ENCODE assay signal across 7 cellular contexts in genomic region chr19:1513492-1514294, GRCh38. TPM values are rescaled to one million over a fixed set of nuclear protein-coding genes. Genes with fewer than 3 reads are reported as not detected.
DNase-seq lines count a peak whose midpoint lies in the region; ATAC-seq and TF ChIP-seq lines count a peak whose summit lies in the region.

No MANE protein-coding gene starts in this region.

- WGBS in H9 (ENCODE audit: extremely low coverage, insufficient read length, low lambda C conversion rate), result no CpG with 5 or more reads among the region's 53 CpGs

- no peaks in the 10 kb centered on the region for H3K9me3 ChIP-seq in H9 (ENCODE audit: control insufficient read depth, low read depth, low read length)
- H3K9me3 ChIP-seq in SK-N-MC (ENCODE audit: low read depth, low read length), result no peaks in the 10 kb centered on the region

- H2BK15ac ChIP-seq in H9 (ENCODE audit: low read depth, low read length), result no peak overlapping the region

- no peak overlapping the region for H3K27ac Mint-ChIP-seq in H9
- no peak overlapping the region for H3K27ac Mint-ChIP-seq in activated naive CD4-positive, alpha-beta T cell treated with anti-CD3 and anti-CD28 coated beads, Interleukin-2, amount 50 U/mL, for 72 hours

- H3K4me1 Mint-ChIP-seq in H9, result peaks cover 13 to 14% of the 10 kb centered on the region in 2 experiments

- no peak overlapping the region for H3K4ac ChIP-seq in H9 (ENCODE audit: low read depth, low read length)

- no peak overlapping the region for H3K23ac ChIP-seq in H9 (ENCODE audit: insufficient read length, low read depth, low read length)

- no peak overlapping the region for H3K27ac ChIP-seq in H9 (ENCODE audit: insufficient read length, low read depth, low read length)
- no peak overlapping the region for H3K27ac ChIP-seq in SK-N-MC

- H3K4me3 ChIP-seq in SK-N-MC, result peak overlapping the region; percentile 59

- peak overlapping the region in 1 of 2 experiments; percentile 51; a peak in 1 of 5 replicates for H3K4me3 Mint-ChIP-seq in H9

- no peaks in the 10 kb centered on the region for H3K4me1 ChIP-seq in H9 (ENCODE audit: insufficient read depth, low read length)

- no peaks in the 10 kb centered on the region for H3K23me2 ChIP-seq in H9 (ENCODE audit: insufficient read length, low read depth, low read length, poor library complexity, severe bottlenecking)

- H2BK120ac ChIP-seq in H9 (ENCODE audit: low read depth, low read length, poor library complexity, severe bottlenecking), result no peak overlapping the region

- H3K79me1 ChIP-seq in H9 (ENCODE audit: insufficient read depth, low read depth, low read length, poor library complexity, severe bottlenecking), result no peaks in the 10 kb centered on the region

- H2AK5ac ChIP-seq in H9 (ENCODE audit: insufficient read length, low read length), result no peak overlapping the region

- no peak overlapping the region for H3K18ac ChIP-seq in H9 (ENCODE audit: insufficient read length, low read depth, low read length)

- no peak overlapping the region for H3K4me2 ChIP-seq in H9 (ENCODE audit: insufficient read depth, insufficient read length, low read length)

- no peak overlapping the region for H4K5ac ChIP-seq in H9 (ENCODE audit: insufficient read length, low read depth, low read length)

- TF ChIP-seq CTCF in H9 (conservative IDR thresholded peaks at IDR 0.05), result peak; percentile 80

- no peaks in the 10 kb centered on the region for H4K20me1 ChIP-seq in H9 (ENCODE audit: control insufficient read depth, insufficient read depth, insufficient read length)

- H2BK20ac ChIP-seq in H9 (ENCODE audit: low read depth, low read length, poor library complexity, severe bottlenecking), result no peak overlapping the region

- H3K36me3 Mint-ChIP-seq in H9 (ENCODE audit: insufficient read depth in 1 of 3, low read depth in 3 of 3), result no peaks in the 10 kb centered on the region
- H3K36me3 Mint-ChIP-seq in activated naive CD4-positive, alpha-beta T cell treated with anti-CD3 and anti-CD28 coated beads, Interleukin-2, amount 50 U/mL, for 72 hours, result no peaks in the 10 kb centered on the region

- H2BK5ac ChIP-seq in H9 (ENCODE audit: insufficient read length, low read length), result no peak overlapping the region

- H3K79me2 ChIP-seq in H9 (ENCODE audit: insufficient read depth, low read length), result no peaks in the 10 kb centered on the region

- H3K9ac ChIP-seq in H9 (ENCODE audit: extremely low read depth, insufficient read length, low read length) (no peak overlapping the region), SK-N-MC (ENCODE audit: insufficient read length) (no peak overlapping the region)

- no peak overlapping the region for H3K14ac ChIP-seq in H9 (ENCODE audit: insufficient read depth, low read length)

- H4K91ac ChIP-seq in H9 (ENCODE audit: insufficient read length, low read depth, low read length), result no peak overlapping the region

- no peak overlapping the region for H4K8ac ChIP-seq in H9 (replicated peaks; ENCODE audit: insufficient read length, low read depth, low read length)

- H3T11ph ChIP-seq in H9 (ENCODE audit: low read length), result no peak overlapping the region

- peaks cover 0 to 10% of the 10 kb centered on the region in 2 experiments; a peak in 1 of 5 replicates for H3K9me3 Mint-ChIP-seq in H9
- H3K9me3 Mint-ChIP-seq in activated naive CD4-positive, alpha-beta T cell treated with anti-CD3 and anti-CD28 coated beads, Interleukin-2, amount 50 U/mL, for 72 hours, result no peaks in the 10 kb centered on the region

- no peaks in the 10 kb centered on the region for H3K27me3 ChIP-seq in H9 (ENCODE audit: insufficient read depth, low read length)

- H2BK12ac ChIP-seq in H9 (ENCODE audit: insufficient read length, low read depth, low read length), result no peak overlapping the region

- DNase-seq in H9 (peak; percentile 56), SK-N-MC (ENCODE audit: low read depth, low spot score) (no peak), hepatic stellate cell (ENCODE audit: low spot score) (peak; percentile 73)
- DNase-seq in activated naive CD4-positive, alpha-beta T cell treated with anti-CD3 and anti-CD28 coated beads, Interleukin-2, amount 50 U/mL, for 72 hours (ENCODE audit: low spot score in 2 of 2), result peak in 1 of 2 donors; percentile 84
- DNase-seq in stimulated activated CD4-positive, alpha-beta T cell treated with anti-CD3 and anti-CD28 coated beads, Interleukin-15, amount 100 ng/mL, for 48 hours (ENCODE audit: low read depth in 2 of 2), result peak; percentile 51 to 67

- no peaks in the 10 kb centered on the region for H3K36me3 ChIP-seq in SK-N-MC (ENCODE audit: insufficient read depth, low read length)

- H3K27me3 Mint-ChIP-seq in H9 (ENCODE audit: low read depth), result peaks cover 78% of the 10 kb centered on the region

- ATAC-seq in activated naive CD4-positive, alpha-beta T cell treated with anti-CD3 and anti-CD28 coated beads, Interleukin-2, amount 50 U/mL, for 72 hours, result peak; percentile 48 to 63
- ATAC-seq in HG03565 (IDR thresholded peaks at IDR 0.05; ENCODE audit: unreplicated experiment), result no peak
- ATAC-seq in GM21515 (IDR thresholded peaks at IDR 0.05; ENCODE audit: unreplicated experiment), result no peak

- no peak overlapping the region for H2AFZ ChIP-seq in H9 (ENCODE audit: low read length)

- H3K56ac ChIP-seq in H9 (ENCODE audit: insufficient read length, low read depth, low read length), result no peak overlapping the region

RNA-seq across cellular contexts. Expression of gene ADAMTSL5, which starts 0.9 kb away (rescaled TPM):
- 1.4 and 1.5 TPM in 2 replicates for total RNA-seq in H9 (2021)
- 1 to 10 TPM; 2.0 to 6.0 TPM for total RNA-seq in activated naive CD4-positive, alpha-beta T cell treated with anti-CD3 and anti-CD28 coated beads, Interleukin-2, amount 50 U/mL, for 72 hours

RNA-seq across cellular contexts. Expression of gene PLK5, which starts 10.2 kb away (rescaled TPM):
- 0.50 and 0.57 TPM in 2 replicates for total RNA-seq in H9 (2021)
- not detected for total RNA-seq in activated naive CD4-positive, alpha-beta T cell treated with anti-CD3 and anti-CD28 coated beads, Interleukin-2, amount 50 U/mL, for 72 hours

RNA-seq across cellular contexts. Expression of gene REEP6, which starts 22.7 kb away (rescaled TPM):
- 10.4 and 10.5 TPM in 2 replicates for total RNA-seq in H9 (2021)
- total RNA-seq in activated naive CD4-positive, alpha-beta T cell treated with anti-CD3 and anti-CD28 coated beads, Interleukin-2, amount 50 U/mL, for 72 hours, result 1 to 10 TPM; 1.4 to 2.9 TPM

RNA-seq across cellular contexts. Expression of gene PCSK4, which starts 23.5 kb away (rescaled TPM):
- 5.8 and 9.1 TPM in 2 replicates for total RNA-seq in H9 (2021)
- 1 to 10 TPM; 8.4 to 9.4 TPM for total RNA-seq in activated naive CD4-positive, alpha-beta T cell treated with anti-CD3 and anti-CD28 coated beads, Interleukin-2, amount 50 U/mL, for 72 hours

RNA-seq across cellular contexts. Expression of gene C19orf25, which starts 34.7 kb away (rescaled TPM):
- 30.3 and 36.8 TPM in 2 replicates for total RNA-seq in H9 (2021)
- total RNA-seq in activated naive CD4-positive, alpha-beta T cell treated with anti-CD3 and anti-CD28 coated beads, Interleukin-2, amount 50 U/mL, for 72 hours, result 10 to 100 TPM; 24.5 to 29.3 TPM

Comparison
In these comparisons a context has a peak if more than half of its experiments do, and no peak if none do; other contexts are left out.
1. ATAC-seq: peak in activated naive CD4-positive, alpha-beta T cell treated with anti-CD3 and anti-CD28 coated beads, Interleukin-2, amount 50 U/mL, for 72 hours (2 of 2); none in HG03565 (single experiment) and GM21515 (single experiment).